26 cellular contexts compared by ENCODE assay signal in the genomic region with DNA sequence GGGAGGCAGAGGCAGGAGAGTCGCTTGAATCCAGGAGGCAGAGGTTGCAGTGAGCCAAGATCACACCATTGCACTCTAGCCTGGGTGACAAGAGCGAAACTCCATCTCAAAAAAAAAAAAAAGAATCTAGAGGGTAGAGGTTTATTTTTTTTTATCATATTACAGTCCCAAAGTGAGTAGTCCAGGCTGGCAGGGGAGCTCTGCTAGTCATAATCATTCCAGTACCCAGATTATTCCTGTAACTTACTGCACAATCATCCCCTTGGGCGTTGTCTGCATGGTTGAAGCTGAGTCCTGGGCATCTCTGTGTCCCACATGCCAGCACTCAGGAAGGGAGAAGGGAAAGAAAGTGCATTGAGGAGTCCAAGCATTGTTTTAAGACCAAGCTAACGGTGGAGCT. TPM values are rescaled to one million over a fixed set of nuclear protein-coding genes. Genes with fewer than 3 reads are reported as not detected.
"Had no signal": no experiment of that assay in that cellular context is flagged by ENCODE, and none has a peak within 500 bp of the region (broad histone marks: within the 10 kb centered on the region; RNA-seq: fewer than 3 reads in every experiment).

No MANE protein-coding gene starts in this region.

- ATAC-seq: activated CD4-positive, alpha-beta T cell treated with anti-CD3 and anti-CD28 coated beads for 36 hours; gastroesophageal sphincter; left ventricle myocardium superior; right cardiac atrium; T-cell; WTC11 had no signal

- H3K27me3 Mint-ChIP-seq: activated CD4-positive, alpha-beta T cell treated with anti-CD3 and anti-CD28 coated beads for 36 hours; activated naive CD8-positive, alpha-beta T cell treated with anti-CD3 and anti-CD28 coated beads, Interleukin-2, amount 10 ng/mL, durations not matched to agents 7 days and 5 days; T-cell had no signal

- H3K4me1 Mint-ChIP-seq: activated naive CD8-positive, alpha-beta T cell treated with anti-CD3 and anti-CD28 coated beads, Interleukin-2, amount 10 ng/mL, durations not matched to agents 7 days and 5 days; nephron had no signal

- H3K9me3 Mint-ChIP-seq: activated naive CD8-positive, alpha-beta T cell treated with anti-CD3 and anti-CD28 coated beads, Interleukin-2, amount 10 ng/mL, durations not matched to agents 7 days and 5 days; nephron; T-cell had no signal

- H3K4me3 Mint-ChIP-seq: activated CD4-positive, alpha-beta T cell treated with anti-CD3 and anti-CD28 coated beads for 36 hours; activated naive CD8-positive, alpha-beta T cell treated with anti-CD3 and anti-CD28 coated beads, Interleukin-2, amount 10 ng/mL, durations not matched to agents 7 days and 5 days; nephron; T-cell; WTC11 had no signal

- H3K9me3 ChIP-seq: esophagus squamous epithelium, gastroesophageal sphincter, stomach, suprapubic skin, transverse colon, uterus had no signal

- H3K36me3 ChIP-seq: transverse colon, uterus had no signal

- DNase-seq: activated CD4-positive, alpha-beta T cell treated with anti-CD3 and anti-CD28 coated beads for 36 hours; activated CD4-positive, alpha-beta T cell treated with anti-CD3 and anti-CD28 coated beads, Interleukin-2, amount 50 U/mL, for 4 hours; activated gamma-delta T cell treated with Interleukin-2 at 50 U/mL for 16 hours; activated naive CD8-positive, alpha-beta T cell treated with anti-CD3 and anti-CD28 coated beads, Interleukin-2, amount 10 ng/mL, durations not matched to agents 7 days and 5 days; activated T-cell treated with anti-CD3 and anti-CD28 coated beads for 4 hours; amygdala; esophagus squamous epithelium; head of caudate nucleus; hypothalamus; left ventricle myocardium superior; mammary epithelial cell; nucleus accumbens; right cardiac atrium; stimulated activated CD4-positive, alpha-beta T cell treated with anti-CD3 and anti-CD28 coated beads, Interleukin-1b, Interleukin-23, amount 100 ng/mL, for 48 hours; stomach; T-cell; T1000; transverse colon; uterus had no signal

- H3K27me3 ChIP-seq: esophagus squamous epithelium, gastroesophageal sphincter, stomach, suprapubic skin, transverse colon, uterus had no signal

- H3K4me3 ChIP-seq: coronary artery, esophagus squamous epithelium, gastroesophageal sphincter, stomach, suprapubic skin, transverse colon, uterus had no signal

- H3K27ac Mint-ChIP-seq: activated CD4-positive, alpha-beta T cell treated with anti-CD3 and anti-CD28 coated beads for 36 hours; activated naive CD8-positive, alpha-beta T cell treated with anti-CD3 and anti-CD28 coated beads, Interleukin-2, amount 10 ng/mL, durations not matched to agents 7 days and 5 days; nephron; WTC11 had no signal

- H3K4me1 ChIP-seq: parathyroid adenoma, uterus had no signal

- H3K27ac ChIP-seq: coronary artery, esophagus squamous epithelium, gastroesophageal sphincter, parathyroid adenoma, stomach, suprapubic skin, transverse colon, uterus had no signal

RNA-seq across cellular contexts. Expression of a gene that starts 39.5 kb away (rescaled TPM):
- total RNA-seq: skeletal muscle tissue had no signal
